In the genomic region with DNA sequence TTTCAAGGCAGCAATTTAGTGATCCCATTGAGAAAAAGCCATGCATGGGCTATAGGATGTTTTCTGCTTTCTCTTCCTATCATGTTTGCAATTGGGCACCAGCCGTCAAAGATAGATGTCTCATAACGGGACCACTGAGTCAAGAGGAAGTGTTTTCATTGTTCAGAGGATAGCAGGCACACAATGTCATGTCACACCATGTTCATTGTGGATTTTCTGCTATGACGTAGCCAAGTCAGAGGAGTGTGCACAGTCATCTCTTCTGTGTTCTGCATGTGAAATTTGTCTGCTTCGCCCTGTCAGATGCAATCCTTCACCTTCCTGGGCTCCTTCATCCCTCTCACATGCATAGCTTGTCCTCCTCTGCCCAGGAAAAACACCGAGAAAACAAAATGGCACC, we compare ENCODE assay signal across 2 cellular contexts.
TF ChIP-seq lines count a peak whose summit lies in the region.

No MANE protein-coding gene starts in this region.

TF ChIP-seq in WTC11, 78 proteins besides CTCF, POLR2A, EP300 and RAD21 (continued from another document):
- TF ChIP-seq OVOL2 (CRISPR knock-in tag; IDR thresholded peaks at IDR 0.05; ENCODE audit: borderline replicate concordance) = no peak

TF ChIP-seq in H1, 55 proteins besides CTCF, POLR2A, EP300 and RAD21 (continued from another document):
- TF ChIP-seq, protein P1, sequence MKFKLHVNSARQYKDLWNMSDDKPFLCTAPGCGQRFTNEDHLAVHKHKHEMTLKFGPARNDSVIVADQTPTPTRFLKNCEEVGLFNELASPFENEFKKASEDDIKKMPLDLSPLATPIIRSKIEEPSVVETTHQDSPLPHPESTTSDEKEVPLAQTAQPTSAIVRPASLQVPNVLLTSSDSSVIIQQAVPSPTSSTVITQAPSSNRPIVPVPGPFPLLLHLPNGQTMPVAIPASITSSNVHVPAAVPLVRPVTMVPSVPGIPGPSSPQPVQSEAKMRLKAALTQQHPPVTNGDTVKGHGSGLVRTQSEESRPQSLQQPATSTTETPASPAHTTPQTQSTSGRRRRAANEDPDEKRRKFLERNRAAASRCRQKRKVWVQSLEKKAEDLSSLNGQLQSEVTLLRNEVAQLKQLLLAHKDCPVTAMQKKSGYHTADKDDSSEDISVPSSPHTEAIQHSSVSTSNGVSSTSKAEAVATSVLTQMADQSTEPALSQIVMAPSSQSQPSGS (IDR thresholded peaks at IDR 0.05; ENCODE audit: low read length) = no peak
- TF ChIP-seq SP1 (IDR thresholded peaks at IDR 0.05; ENCODE audit: low read depth, low read length) (no peak), CREB1 (IDR thresholded peaks at IDR 0.05) (no peak), RBBP5 (IDR thresholded peaks at IDR 0.05; ENCODE audit: borderline replicate concordance, low read depth, low read length) (no peak)
